1 cellular context compared by ENCODE assay signal in the genomic region with DNA sequence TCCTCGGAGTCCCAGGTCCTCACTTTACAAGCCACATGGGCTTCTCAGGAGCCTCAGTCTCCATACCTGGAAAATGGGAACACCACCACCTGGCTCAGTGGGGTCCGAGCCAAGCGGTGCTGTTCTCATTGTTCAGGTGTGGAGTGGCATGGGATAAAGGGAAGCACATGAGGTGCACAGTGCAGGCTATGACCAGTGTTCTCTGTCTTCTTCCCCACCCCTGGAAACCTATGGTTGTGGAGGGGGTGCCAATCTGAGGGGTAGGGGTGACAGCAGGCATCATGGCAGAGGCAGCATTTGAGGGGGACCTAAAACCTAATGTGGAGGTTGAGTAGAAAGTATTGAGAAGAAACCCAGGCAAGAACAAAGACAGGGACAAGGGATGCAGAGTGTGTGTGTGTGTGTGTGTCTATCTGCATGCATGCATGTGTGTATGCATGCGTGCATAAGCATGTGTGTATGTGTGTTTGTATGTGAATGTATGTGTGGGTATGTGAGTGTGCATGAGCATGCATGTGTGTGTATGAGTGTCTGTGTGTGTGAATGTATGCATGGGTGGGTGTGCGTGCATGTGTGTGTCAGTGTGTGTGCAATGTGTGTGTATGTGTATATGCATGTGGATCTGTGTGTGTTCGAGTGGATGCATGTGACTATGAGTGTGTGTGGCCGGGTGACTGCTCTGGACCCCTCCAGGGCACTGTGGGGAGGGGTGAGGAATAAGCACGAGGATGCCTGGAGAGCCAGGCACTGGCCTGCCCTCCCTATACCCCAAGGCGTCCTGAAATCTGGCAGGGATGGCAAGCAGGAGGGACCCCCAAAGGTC.
A peak's percentile ranks its signal among the peaks of the same experiment; 100 is the strongest.
TF ChIP-seq lines count a peak whose summit lies in the region.

No MANE protein-coding gene starts in this region.

TF ChIP-seq in HEK293, 187 proteins besides CTCF, POLR2A, EP300 and RAD21:
- TF ChIP-seq, protein P1, sequence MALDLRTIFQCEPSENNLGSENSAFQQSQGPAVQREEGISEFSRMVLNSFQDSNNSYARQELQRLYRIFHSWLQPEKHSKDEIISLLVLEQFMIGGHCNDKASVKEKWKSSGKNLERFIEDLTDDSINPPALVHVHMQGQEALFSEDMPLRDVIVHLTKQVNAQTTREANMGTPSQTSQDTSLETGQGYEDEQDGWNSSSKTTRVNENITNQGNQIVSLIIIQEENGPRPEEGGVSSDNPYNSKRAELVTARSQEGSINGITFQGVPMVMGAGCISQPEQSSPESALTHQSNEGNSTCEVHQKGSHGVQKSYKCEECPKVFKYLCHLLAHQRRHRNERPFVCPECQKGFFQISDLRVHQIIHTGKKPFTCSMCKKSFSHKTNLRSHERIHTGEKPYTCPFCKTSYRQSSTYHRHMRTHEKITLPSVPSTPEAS (tag by site-specific recombination; IDR thresholded peaks at IDR 0.05), result peak; percentile 90
- TF ChIP-seq PRDM4 (tag by site-specific recombination; IDR thresholded peaks at IDR 0.05), result no peak
- TF ChIP-seq, protein P2, sequence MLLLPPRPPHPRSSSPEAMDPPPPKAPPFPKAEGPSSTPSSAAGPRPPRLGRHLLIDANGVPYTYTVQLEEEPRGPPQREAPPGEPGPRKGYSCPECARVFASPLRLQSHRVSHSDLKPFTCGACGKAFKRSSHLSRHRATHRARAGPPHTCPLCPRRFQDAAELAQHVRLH (tag by site-specific recombination; IDR thresholded peaks at IDR 0.05), result no peak
TF ChIP-seq in HEK293: peak in this region for 1.
